ENCODE assay signal across 16 cellular contexts in the genomic region with DNA sequence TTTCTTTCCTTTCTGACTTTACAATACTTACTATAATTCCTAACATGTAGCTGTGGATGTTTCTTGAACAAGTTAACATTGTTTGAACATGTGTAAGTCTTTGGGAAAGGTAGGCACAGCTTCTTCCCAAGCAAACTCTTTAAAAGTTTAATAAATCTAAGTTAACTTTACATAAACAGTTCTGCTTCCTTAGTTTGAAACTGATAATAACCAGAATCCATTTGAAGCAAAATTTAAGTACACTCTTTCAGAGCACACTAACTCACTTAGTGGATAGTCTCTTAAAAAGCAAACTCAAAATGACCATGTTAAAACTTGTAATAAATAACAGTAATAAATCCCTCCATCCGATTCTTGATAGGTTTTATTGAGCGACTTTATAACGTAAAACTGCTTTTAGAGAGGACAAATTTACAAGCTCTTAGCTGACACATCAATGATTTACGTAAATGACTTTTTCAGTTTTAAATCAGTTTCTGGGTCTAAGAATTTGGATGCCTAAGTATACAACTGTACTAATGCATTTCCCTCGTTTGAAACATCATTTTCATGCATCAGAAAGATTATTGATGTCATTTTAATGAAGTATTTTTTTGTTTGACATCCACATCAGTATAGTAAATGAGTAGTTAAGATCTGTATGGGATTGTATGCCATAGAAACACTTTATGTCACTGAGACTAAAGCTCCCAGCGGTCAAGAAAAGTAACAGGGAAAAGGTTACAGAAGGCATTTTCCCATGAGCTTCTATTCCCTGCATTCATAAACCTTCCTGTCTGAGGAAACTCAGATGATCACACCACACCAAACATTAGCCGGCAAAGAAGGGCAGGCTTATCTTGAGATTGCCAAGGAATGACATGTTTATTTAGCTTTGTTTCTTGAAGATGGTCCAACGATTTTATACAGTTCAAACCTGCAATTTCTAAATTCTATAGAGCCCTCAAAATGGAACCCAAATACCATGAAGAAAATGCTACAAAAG.
DNase-seq lines count a peak whose midpoint lies in the region; TF ChIP-seq lines count a peak whose summit lies in the region.
"Had no signal": no experiment of that assay in that cellular context is flagged by ENCODE, and none has a peak within 500 bp of the region (broad histone marks: within the 10 kb centered on the region; RNA-seq: fewer than 3 reads in every experiment).

No MANE protein-coding gene starts in this region.

- H3K36me3 ChIP-seq in esophagus muscularis mucosa (no peaks in the 10 kb centered on the region), mesenchymal stem cell (ENCODE audit: control insufficient read depth in 1 of 2, insufficient read depth in 2 of 2, low read depth in 1 of 2, low read length in 2 of 2) (peaks cover 0 to 2% of the 10 kb centered on the region in 2 experiments), subcutaneous abdominal adipose tissue (ENCODE audit: control insufficient read depth in 5 of 5, insufficient read depth in 5 of 5, low read length in 5 of 5) (no peaks in the 10 kb centered on the region), tibial nerve (no peaks in the 10 kb centered on the region)
- H3K36me3 ChIP-seq: BLaER1 treated with 17β-estradiol and CSF1 and Interleukin-3, amounts not matched to agents 10 nM and 100 nM; neural progenitor cell had no signal

- H2BK12ac ChIP-seq in mesenchymal stem cell (ENCODE audit: low read length in 2 of 2): no peak overlapping the region

- TF ChIP-seq EP300 in esophagus muscularis mucosa (IDR thresholded peaks at IDR 0.05) (no peak), tibial nerve (IDR thresholded peaks at IDR 0.05) (no peak)

- intact Hi-C loops in esophagus muscularis mucosa (cut with DNase I): no loop called here

- 37% methylated on average over 8 of the region's 8 CpGs for WGBS in esophagus muscularis mucosa
- 7% methylated on average over 2 of the region's 8 CpGs for WGBS in mesenchymal stem cell
- 63% methylated on average over 8 of the region's 8 CpGs for WGBS in tibial nerve, 2 donors

- H3K4ac ChIP-seq in mesenchymal stem cell (ENCODE audit: low read depth in 1 of 2, low read length in 2 of 2): no peak overlapping the region

- H3K79me1 ChIP-seq in mesenchymal stem cell (replicated peaks; ENCODE audit: low read length, poor library complexity, severe bottlenecking): no peaks in the 10 kb centered on the region

- no peak for TF ChIP-seq CTCF in esophagus muscularis mucosa (IDR thresholded peaks at IDR 0.05)
- TF ChIP-seq CTCF in tibial nerve (IDR thresholded peaks at IDR 0.05): no peak
- no peak for TF ChIP-seq CTCF in GM13977 (IDR thresholded peaks at IDR 0.05; ENCODE audit: extremely low read depth, insufficient read depth, missing control alignments)

- H3K27ac ChIP-seq in esophagus muscularis mucosa (replicated peaks in 1 of 4): peak overlapping the region; percentile 50 to 67 (median 60)
- H3K27ac ChIP-seq in mesenchymal stem cell (ENCODE audit: low read length, poor library complexity, severe bottlenecking): no peak overlapping the region
- H3K27ac ChIP-seq in subcutaneous abdominal adipose tissue (ENCODE audit: low read depth, low read length): peak overlapping the region; percentile 8
- peak overlapping the region in 2 of 4 donors; percentile 38 to 49 for H3K27ac ChIP-seq in tibial nerve
- H3K27ac ChIP-seq: BLaER1 treated with 17β-estradiol and CSF1 and Interleukin-3, amounts not matched to agents 10 nM and 100 nM; neural progenitor cell had no signal

- no peak overlapping the region for H2BK15ac ChIP-seq in mesenchymal stem cell (ENCODE audit: low read depth, poor library complexity, severe bottlenecking)

- DNase-seq in NCI-H226: peak; percentile 46
- DNase-seq in esophagus muscularis mucosa (ENCODE audit: extremely low spot score): no peak
- peak; percentile 95 for DNase-seq in mesenchymal stem cell
- no peak for DNase-seq in AG08395 (ENCODE audit: low spot score)
- DNase-seq in tibial nerve (ENCODE audit: low spot score in 2 of 2): no peak
- no peak for DNase-seq in cortex of kidney (lab: John Stamatoyannopoulos, UW)
- no peak for DNase-seq in GM13977 (ENCODE audit: low spot score)
- DNase-seq: activated CD4-positive, alpha-beta memory T cell treated with anti-CD3 and anti-CD28 coated beads for 36 hours; DMS79 treated with DMSO at 0.1 percent for 48 hours; effector CD4-positive, alpha-beta T cell; NCI-H2107; NK-92 treated with Interleukin-12 subunit alpha and Interleukin-12 subunit beta, amount 100 ng/mL, for 24 hours; SHP77 treated with DMSO at 0.1 percent for 48 hours had no signal

- H3K14ac ChIP-seq in mesenchymal stem cell (ENCODE audit: low read length in 2 of 2): no peak overlapping the region

- H3K23ac ChIP-seq in mesenchymal stem cell (ENCODE audit: low read length in 2 of 2): no peak overlapping the region

- no peak overlapping the region for H3K4me2 ChIP-seq in mesenchymal stem cell (ENCODE audit: low read length, poor library complexity, severe bottlenecking)
- H3K4me2 ChIP-seq: BLaER1 treated with 17β-estradiol and CSF1 and Interleukin-3, amounts not matched to agents 10 nM and 100 nM; neural progenitor cell had no signal

- no peak overlapping the region for H2BK120ac ChIP-seq in mesenchymal stem cell (ENCODE audit: low read depth, low read length)

- H3K9ac ChIP-seq in mesenchymal stem cell (ENCODE audit: low read length) (peak overlapping the region; percentile 80), subcutaneous abdominal adipose tissue (ENCODE audit: low read length in 5 of 5) (peak overlapping the region in 1 of 5 donors; percentile 4)
- H3K9ac ChIP-seq: BLaER1 treated with 17β-estradiol and CSF1 and Interleukin-3, amounts not matched to agents 10 nM and 100 nM; neural progenitor cell had no signal

- H3K4me1 ChIP-seq in esophagus muscularis mucosa (peaks cover 0 to 21% (median 13%) of the 10 kb centered on the region in 4 donors), mesenchymal stem cell (ENCODE audit: control insufficient read depth, insufficient read depth, low read depth, low read length) (no peaks in the 10 kb centered on the region), subcutaneous abdominal adipose tissue (ENCODE audit: control insufficient read depth in 5 of 5, insufficient read depth in 5 of 5, low read length in 5 of 5) (peaks cover 0 to 13% (median 6%) of the 10 kb centered on the region in 5 donors), tibial nerve (no peaks in the 10 kb centered on the region)
- H3K4me1 ChIP-seq: BLaER1 treated with 17β-estradiol and CSF1 and Interleukin-3, amounts not matched to agents 10 nM and 100 nM; neural progenitor cell had no signal

- no peak overlapping the region for H3K18ac ChIP-seq in mesenchymal stem cell (ENCODE audit: low read depth in 1 of 2, low read length in 2 of 2)

- in situ Hi-C loops in GM13977 (cut with MboI; ENCODE audit: low pct_unique_long_range_greater_than_20kb, low sequenced_read_pairs, unreplicated experiment): no loop called here

- H2AFZ ChIP-seq in mesenchymal stem cell (ENCODE audit: low read depth, low read length): no peak overlapping the region
- H2AFZ ChIP-seq: neural progenitor cell had no signal

- H3K27me3 ChIP-seq in esophagus muscularis mucosa: no peaks in the 10 kb centered on the region
- no peaks in the 10 kb centered on the region for H3K27me3 ChIP-seq in mesenchymal stem cell (ENCODE audit: control insufficient read depth in 1 of 2, insufficient read depth in 1 of 2, low read length in 2 of 2)
- H3K27me3 ChIP-seq in subcutaneous abdominal adipose tissue (ENCODE audit: control insufficient read depth in 5 of 5, insufficient read depth in 4 of 5, low read length in 5 of 5): no peaks in the 10 kb centered on the region
- H3K27me3 ChIP-seq in tibial nerve: no peaks in the 10 kb centered on the region
- H3K27me3 ChIP-seq: BLaER1 treated with 17β-estradiol and CSF1 and Interleukin-3, amounts not matched to agents 10 nM and 100 nM; neural progenitor cell had no signal

- H3K9me3 ChIP-seq in esophagus muscularis mucosa: no peaks in the 10 kb centered on the region
- H3K9me3 ChIP-seq in mesenchymal stem cell (ENCODE audit: control insufficient read depth, low read length): no peaks in the 10 kb centered on the region
- no peaks in the 10 kb centered on the region for H3K9me3 ChIP-seq in subcutaneous abdominal adipose tissue (ENCODE audit: control insufficient read depth in 5 of 5, low read length in 5 of 5)
- H3K9me3 ChIP-seq in tibial nerve: no peaks in the 10 kb centered on the region
- H3K9me3 ChIP-seq: BLaER1 treated with 17β-estradiol and CSF1 and Interleukin-3, amounts not matched to agents 10 nM and 100 nM had no signal

- H3K4me3 ChIP-seq in esophagus muscularis mucosa (peak overlapping the region in 2 of 4 donors; percentile 11 to 25), mesenchymal stem cell (ENCODE audit: insufficient read depth in 1 of 2, low read depth in 1 of 2, low read length in 2 of 2) (peak overlapping the region in 1 of 2 experiments; percentile 34), subcutaneous abdominal adipose tissue (ENCODE audit: low read depth in 1 of 5, low read length in 5 of 5) (peak overlapping the region in 3 of 5 donors; percentile 4 to 25 (median 11)), tibial nerve (no peak overlapping the region)
- H3K4me3 ChIP-seq: BLaER1 treated with 17β-estradiol and CSF1 and Interleukin-3, amounts not matched to agents 10 nM and 100 nM; neural progenitor cell had no signal

- no peak for TF ChIP-seq POLR2A in esophagus muscularis mucosa (IDR thresholded peaks at IDR 0.05; ENCODE audit: low read depth)
- no peak for TF ChIP-seq POLR2A in tibial nerve (IDR thresholded peaks at IDR 0.05)

- no peak overlapping the region for H2BK5ac ChIP-seq in mesenchymal stem cell (ENCODE audit: low read depth, low read length, poor library complexity, severe bottlenecking)

- no peak overlapping the region for H2AK5ac ChIP-seq in mesenchymal stem cell (ENCODE audit: low read length, severe bottlenecking)

- H4K8ac ChIP-seq in mesenchymal stem cell (ENCODE audit: low read length): no peak overlapping the region

- H4K91ac ChIP-seq in mesenchymal stem cell (ENCODE audit: low read length): no peak overlapping the region

Comparison
In these comparisons a context has a peak if more than half of its experiments do, and no peak if none do; other contexts are left out.
1. DNase-seq: peak in NCI-H226 (single experiment) and mesenchymal stem cell (single experiment); none in esophagus muscularis mucosa (single experiment), AG08395 (single experiment), tibial nerve (0 of 2), cortex of kidney (single experiment) and GM13977 (single experiment).
2. H3K4me3 ChIP-seq: peak in subcutaneous abdominal adipose tissue (3 of 5); none in tibial nerve (0 of 4).